Comparison of ENCODE assay signal across 12 cellular contexts in genomic region chr18:45169610-45170009, GRCh38.
DNase-seq lines count a peak whose midpoint lies in the region; ATAC-seq and TF ChIP-seq lines count a peak whose summit lies in the region.
"Had no signal": no experiment of that assay in that cellular context is flagged by ENCODE, and none has a peak within 500 bp of the region (broad histone marks: within the 10 kb centered on the region; RNA-seq: fewer than 3 reads in every experiment).

No MANE protein-coding gene starts in this region.

- TF ChIP-seq CTCF in PC-3 (conservative IDR thresholded peaks at IDR 0.05; ENCODE audit: low read depth, low read length) (no peak), testis (IDR thresholded peaks at IDR 0.05) (no peak)

- peaks cover 50% of the 10 kb centered on the region for H3K4me1 ChIP-seq in PC-3 (ENCODE audit: insufficient read depth, low read length)
- H3K4me1 ChIP-seq in testis = no peaks in the 10 kb centered on the region

- no peaks in the 10 kb centered on the region for H3K9me2 ChIP-seq in PC-3 (replicated peaks; ENCODE audit: low read length)

- TF ChIP-seq POLR2A in testis (IDR thresholded peaks at IDR 0.05) = no peak

- H3K36me3 ChIP-seq in PC-3 (ENCODE audit: low read depth, low read length) (no peaks in the 10 kb centered on the region), testis (ENCODE audit: low read depth, missing control alignments) (no peaks in the 10 kb centered on the region)

- H3K79me2 ChIP-seq in PC-3 (ENCODE audit: low read length) = no peaks in the 10 kb centered on the region

- H3K4me2 ChIP-seq in PC-3 (ENCODE audit: low read length) = peak overlapping the region; percentile 85

- peak overlapping the region; percentile 100 for H3K27ac ChIP-seq in PC-3 (ENCODE audit: low read length)
- H3K27ac ChIP-seq in testis = no peak overlapping the region

- CTCF ChIA-PET in PC-3 (lab: Charles Lee) = interaction anchor here (0.5 kb wide), 1 partner anchor 1212 kb away, joined by 3 read pairs; no protein-coding TSS in a partner anchor

- H3K9ac ChIP-seq in PC-3 (ENCODE audit: low read length) = peak overlapping the region; percentile 84

- H3K27me3 ChIP-seq in PC-3 (ENCODE audit: low read length) (no peaks in the 10 kb centered on the region), testis (no peaks in the 10 kb centered on the region)

- H3K4me3 ChIP-seq in PC-3 (ENCODE audit: low read length) (no peak overlapping the region), skeletal muscle cell (ENCODE audit: low read depth, low read length) (no peak overlapping the region), testis (no peak overlapping the region)

- H3K9me3 ChIP-seq in PC-3 (ENCODE audit: low read length) (no peaks in the 10 kb centered on the region), testis (no peaks in the 10 kb centered on the region)

- intact Hi-C loops in PC-3 (cut with micrococcal nuclease) (loop anchor here (5.0 kb wide), 1 partner anchor 43 kb away; no protein-coding TSS in a partner anchor), testis (cut with DNase I; ENCODE audit: low total_unique reads) (no loop called here)

- H3F3A ChIP-seq in PC-3 (ENCODE audit: low read length, unreplicated experiment) = no peaks in the 10 kb centered on the region

- POLR2A ChIA-PET in PC-3 (lab: Charles Lee; ENCODE audit: unreplicated experiment) = no interaction called here

- peak; percentile 54 for DNase-seq in GM03348 (ENCODE audit: low spot score)
- DNase-seq in PC-3 = peak; percentile 75
- DNase-seq in fibroblast of peridontal ligament (ENCODE audit: extremely low read depth) = peak; percentile 97
- peak; percentile 96 for DNase-seq in skeletal muscle cell (ENCODE audit: low read depth)
- DNase-seq in stimulated activated naive CD4-positive, alpha-beta T cell (lab: John Stamatoyannopoulos, UW) = no peak
- no peak for DNase-seq in testis
- DNase-seq: kidney; NCI-H146; small intestine; stimulated activated naive CD8-positive, alpha-beta T cell treated with anti-CD3 and anti-CD28 coated beads, Interleukin-15, amount 100 ng/mL, for 72 hours had no signal

- no TSS peak for BruUV-seq in PC-3 (replicated peaks; lab: Mats Ljungman, UMichigan)

- peak; percentile 15; the same call in 1 of the 2 replicates for ATAC-seq in PC-3
- no peak for ATAC-seq in GM19035 (IDR thresholded peaks at IDR 0.05; ENCODE audit: unreplicated experiment)
- ATAC-seq in GM18502 (IDR thresholded peaks at IDR 0.05; ENCODE audit: poor library complexity, unreplicated experiment) = no peak
- ATAC-seq: stimulated activated naive CD8-positive, alpha-beta T cell treated with anti-CD3 and anti-CD28 coated beads, Interleukin-15, amount 100 ng/mL, for 72 hours had no signal

- H2AFZ ChIP-seq in PC-3 (ENCODE audit: low read length) = no peak overlapping the region

- no peaks in the 10 kb centered on the region for H4K20me1 ChIP-seq in PC-3 (ENCODE audit: low read length)

Comparison
In these comparisons a context has a peak if more than half of its experiments do, and no peak if none do; other contexts are left out.
1. DNase-seq: peak in GM03348 (single experiment), PC-3 (single experiment), fibroblast of peridontal ligament (single experiment) and skeletal muscle cell (single experiment); none in stimulated activated naive CD4-positive, alpha-beta T cell (0 of 6) and testis (single experiment).